In the genomic region with DNA sequence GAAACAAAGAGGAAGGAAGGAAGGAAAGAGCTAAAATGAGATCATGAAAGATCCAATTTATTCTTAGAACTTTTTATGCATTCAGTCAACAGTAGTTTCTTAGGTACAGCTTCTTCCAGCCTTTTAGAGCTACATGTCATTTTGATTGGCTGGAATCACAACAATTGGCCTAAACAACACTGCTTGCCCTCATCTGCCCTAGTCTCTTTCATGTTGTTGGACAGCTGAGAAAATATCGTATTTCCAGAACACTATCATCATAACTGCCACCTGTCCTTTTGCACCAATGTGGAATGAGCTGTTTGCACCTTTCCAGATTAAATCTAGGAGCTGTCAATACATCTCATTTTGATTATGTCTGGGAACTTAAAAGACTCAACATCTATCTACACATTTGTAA, we compare ENCODE assay signal across 25 cellular contexts.
DNase-seq lines count a peak whose midpoint lies in the region; ATAC-seq and TF ChIP-seq lines count a peak whose summit lies in the region.
"Had no signal": no experiment of that assay in that cellular context is flagged by ENCODE, and none has a peak within 500 bp of the region (broad histone marks: within the 10 kb centered on the region; RNA-seq: fewer than 3 reads in every experiment).

No MANE protein-coding gene starts in this region.

- no peak for DNase-seq in breast epithelium (ENCODE audit: low spot score in 2 of 2)
- no peak for DNase-seq in stomach
- no peak for DNase-seq in caudate nucleus (lab: John Stamatoyannopoulos, UW)
- no peak for DNase-seq in GOT3 (lab: John Stamatoyannopoulos, UW)
- DNase-seq in DMS 273 (lab: John Stamatoyannopoulos, UW; ENCODE audit: unreplicated experiment), result no peak
- DNase-seq: activated T-cell treated with anti-CD3 and anti-CD28 coated beads for 4 hours; anterior cingulate cortex; CD8-positive, alpha-beta memory T cell; DMS153; effector memory CD4-positive, alpha-beta T cell; NCI-H2029 treated with DMSO at 0.1 percent for 48 hours; pancreas; right lobe of liver; stimulated activated CD4-positive, alpha-beta T cell treated with anti-CD3 and anti-CD28 coated beads, Interleukin-15, amount 100 ng/mL, for 24 hours; stimulated activated naive CD4-positive, alpha-beta T cell; T-helper 17 cell had no signal

- no peak for TF ChIP-seq CTCF in breast epithelium (IDR thresholded peaks at IDR 0.05)
- TF ChIP-seq CTCF in stomach (IDR thresholded peaks at IDR 0.05), result no peak

- no peaks in the 10 kb centered on the region for H3K27me3 ChIP-seq in BLaER1 treated with 17β-estradiol and CSF1 and Interleukin-3, amounts not matched to agents 10 nM and 100 nM
- H3K27me3 ChIP-seq in breast epithelium (no peaks in the 10 kb centered on the region), muscle layer of duodenum (ENCODE audit: low read depth, low read length) (no peaks in the 10 kb centered on the region), stomach (no peaks in the 10 kb centered on the region)
- H3K27me3 ChIP-seq: cardiac muscle cell, pancreas, right lobe of liver had no signal

- intact Hi-C loops in breast epithelium (cut with DNase I; ENCODE audit: low total_unique reads) (no loop called here), stomach (cut with DNase I; ENCODE audit: low total_unique reads) (no loop called here)

- TF ChIP-seq POLR2A in breast epithelium (IDR thresholded peaks at IDR 0.05) (no peak), stomach (IDR thresholded peaks at IDR 0.05) (no peak)

- 74 to 91% (median 86%) methylated on average over 1 of the region's 1 CpG for WGBS in stomach, 5 donors

- ATAC-seq in HG03045 (IDR thresholded peaks at IDR 0.05; ENCODE audit: unreplicated experiment), result no peak
- ATAC-seq: activated naive CD4-positive, alpha-beta T cell treated with anti-CD3 and anti-CD28 coated beads, Interleukin-2, amount 50 U/mL, for 72 hours; esophagus mucosa; pancreas; right lobe of liver; SK-N-SH treated with all-trans-retinoic acid at 6 μM for 48 hours; T-helper 17 cell had no signal

- H3K9me3 ChIP-seq in BLaER1 treated with 17β-estradiol and CSF1 and Interleukin-3, amounts not matched to agents 10 nM and 100 nM (replicated peaks in 1 of 11), result peaks cover 0 to 10% (median 2%) of the 10 kb centered on the region in 11 experiments; a peak in 5 of 22 replicates
- H3K9me3 ChIP-seq in breast epithelium (no peaks in the 10 kb centered on the region), muscle layer of duodenum (ENCODE audit: control insufficient read depth in 1 of 2, low read length in 2 of 2) (no peaks in the 10 kb centered on the region), stomach (no peaks in the 10 kb centered on the region)
- H3K9me3 ChIP-seq: pancreas, right lobe of liver, thoracic aorta had no signal

- no peak for TF ChIP-seq EP300 in stomach (IDR thresholded peaks at IDR 0.05)

- H3K9ac ChIP-seq in BLaER1 treated with 17β-estradiol and CSF1 and Interleukin-3, amounts not matched to agents 10 nM and 100 nM, result no peak overlapping the region

- peak overlapping the region in 10 of 11 experiments; percentile 2 to 64 (median 51); a peak in 18 of 22 replicates for H3K4me2 ChIP-seq in BLaER1 treated with 17β-estradiol and CSF1 and Interleukin-3, amounts not matched to agents 10 nM and 100 nM

- no peaks in the 10 kb centered on the region for H4K20me1 ChIP-seq in BLaER1 treated with 17β-estradiol and CSF1 and Interleukin-3, amounts not matched to agents 10 nM and 100 nM

- H3K4me3 ChIP-seq in BLaER1 treated with 17β-estradiol and CSF1 and Interleukin-3, amounts not matched to agents 10 nM and 100 nM, result no peak overlapping the region
- H3K4me3 ChIP-seq in breast epithelium (no peak overlapping the region), muscle layer of duodenum (ENCODE audit: low read depth in 1 of 2, low read length in 2 of 2) (no peak overlapping the region), stomach (no peak overlapping the region)
- H3K4me3 ChIP-seq: cardiac muscle cell, coronary artery, pancreas, right lobe of liver, thoracic aorta had no signal

- peaks cover 0 to 30% (median 17%) of the 10 kb centered on the region in 10 experiments; a peak in 14 of 20 replicates for H3K4me1 ChIP-seq in BLaER1 treated with 17β-estradiol and CSF1 and Interleukin-3, amounts not matched to agents 10 nM and 100 nM
- H3K4me1 ChIP-seq in breast epithelium, result peaks cover 0 to 13% of the 10 kb centered on the region in 2 donors
- peaks cover 0 to 12% of the 10 kb centered on the region in 2 donors for H3K4me1 ChIP-seq in muscle layer of duodenum (ENCODE audit: control insufficient read depth in 1 of 2, insufficient read depth in 2 of 2, low read length in 2 of 2)
- peaks cover 0 to 44% (median 0%) of the 10 kb centered on the region in 4 donors for H3K4me1 ChIP-seq in stomach

- H3K36me3 ChIP-seq in BLaER1 treated with 17β-estradiol and CSF1 and Interleukin-3, amounts not matched to agents 10 nM and 100 nM, result peaks cover 0 to 18% (median 3%) of the 10 kb centered on the region in 11 experiments; a peak in 7 of 22 replicates
- H3K36me3 ChIP-seq in breast epithelium, result no peaks in the 10 kb centered on the region
- H3K36me3 ChIP-seq in muscle layer of duodenum (ENCODE audit: control insufficient read depth in 1 of 2, insufficient read depth in 2 of 2, low read length in 2 of 2), result peaks cover 15 to 31% of the 10 kb centered on the region in 2 donors
- H3K36me3 ChIP-seq in stomach, result peaks cover 0 to 32% (median 28%) of the 10 kb centered on the region in 4 donors
- H3K36me3 ChIP-seq: cardiac muscle cell, pancreas had no signal

- H3K27ac ChIP-seq in BLaER1 treated with 17β-estradiol and CSF1 and Interleukin-3, amounts not matched to agents 10 nM and 100 nM, result no peak overlapping the region
- H3K27ac ChIP-seq in breast epithelium (peak overlapping the region; percentile 87 to 94), muscle layer of duodenum (ENCODE audit: low read length) (peak overlapping the region; percentile 83), stomach (peak overlapping the region in 4 of 5 donors; percentile 64 to 86 (median 82)), caudate nucleus (ENCODE audit: low read depth, low read length) (no peak overlapping the region)
- H3K27ac ChIP-seq: cardiac muscle cell, pancreas, right lobe of liver had no signal

Comparison
In these comparisons a context has a peak if more than half of its experiments do, and no peak if none do; other contexts are left out.
1. H3K27ac ChIP-seq: peak in breast epithelium (2 of 2), muscle layer of duodenum (single experiment) and stomach (4 of 5); none in BLaER1 treated with 17β-estradiol and CSF1 and Interleukin-3, amounts not matched to agents 10 nM and 100 nM (0 of 11) and caudate nucleus (single experiment).